ENCODE assay signal across 13 cellular contexts in genomic region chr6:150924808-150925654, GRCh38. TPM values are rescaled to one million over a fixed set of nuclear protein-coding genes. Genes with fewer than 3 reads are reported as not detected.
DNase-seq lines count a peak whose midpoint lies in the region; ATAC-seq and TF ChIP-seq lines count a peak whose summit lies in the region.
"Had no signal": no experiment of that assay in that cellular context is flagged by ENCODE, and none has a peak within 500 bp of the region (broad histone marks: within the 10 kb centered on the region; RNA-seq: fewer than 3 reads in every experiment).

No MANE protein-coding gene starts in this region.

- no peak for TF ChIP-seq EP300 in upper lobe of left lung (IDR thresholded peaks at IDR 0.05)

- TF ChIP-seq CTCF in breast epithelium (IDR thresholded peaks at IDR 0.05) (no peak), MCF 10A (IDR thresholded peaks at IDR 0.05; ENCODE audit: unreplicated experiment) (no peak), choroid plexus epithelial cell (conservative IDR thresholded peaks at IDR 0.05; ENCODE audit: low read depth, low read length) (no peak), right lobe of liver (IDR thresholded peaks at IDR 0.05) (no peak), upper lobe of left lung (IDR thresholded peaks at IDR 0.05) (no peak)

- H3K36me3 ChIP-seq in breast epithelium (no peaks in the 10 kb centered on the region), right lobe of liver (no peaks in the 10 kb centered on the region), upper lobe of left lung (peaks cover 0 to 7% (median under 1%) of the 10 kb centered on the region in 4 donors)

- TF ChIP-seq POLR2A in breast epithelium (IDR thresholded peaks at IDR 0.05) (no peak), right lobe of liver (IDR thresholded peaks at IDR 0.05) (no peak), upper lobe of left lung (IDR thresholded peaks at IDR 0.05) (no peak)

- peaks cover 79% of the 10 kb centered on the region for H3K36me3 Mint-ChIP-seq in MCF 10A (ENCODE audit: insufficient read depth, unreplicated experiment)

- no peaks in the 10 kb centered on the region for H3K27me3 Mint-ChIP-seq in MCF 10A (ENCODE audit: insufficient read depth, unreplicated experiment)

- POLR2A ChIA-PET in MCF 10A (lab: Yijun Ruan, JAX), result no interaction called here

- H3K4me1 ChIP-seq in breast epithelium (no peaks in the 10 kb centered on the region), right lobe of liver (no peaks in the 10 kb centered on the region), upper lobe of left lung (no peaks in the 10 kb centered on the region)

- H3K9me3 ChIP-seq in breast epithelium (no peaks in the 10 kb centered on the region), right lobe of liver (no peaks in the 10 kb centered on the region), upper lobe of left lung (no peaks in the 10 kb centered on the region)

- intact Hi-C loops in breast epithelium (cut with DNase I; ENCODE audit: low total_unique reads), result no loop called here
- intact Hi-C loops in MCF 10A (cut with micrococcal nuclease), result no loop called here
- intact Hi-C loops in right lobe of liver (cut with DNase I), result no loop called here

- WGBS in right lobe of liver (ENCODE audit: insufficient coverage, low coverage, low lambda C conversion rate, missing lambda C conversion rate), result 69% methylated on average over 6 of the region's 12 CpGs
- WGBS in upper lobe of left lung, 2 donors, result 71 to 78% methylated on average over 8 to 12 of the region's 12 CpGs

- ATAC-seq in right lobe of liver (peak; percentile 22 to 79 (median 74)), upper lobe of left lung (ENCODE audit: low FRiP score in 2 of 2) (peak; percentile 63 to 88), HG02970 (IDR thresholded peaks at IDR 0.05; ENCODE audit: low FRiP score, unreplicated experiment) (no peak), HG02610 (IDR thresholded peaks at IDR 0.05; ENCODE audit: unreplicated experiment) (no peak)

- no peak overlapping the region for H3K4me3 ChIP-seq in breast epithelium
- no peak overlapping the region for H3K4me3 ChIP-seq in choroid plexus epithelial cell (ENCODE audit: low read depth, low read length)
- H3K4me3 ChIP-seq in right lobe of liver, result no peak overlapping the region
- H3K4me3 ChIP-seq in upper lobe of left lung, result no peak overlapping the region
- H3K4me3 ChIP-seq: skin epidermis had no signal

- no peaks in the 10 kb centered on the region for H3K4me1 Mint-ChIP-seq in MCF 10A (ENCODE audit: insufficient read depth, unreplicated experiment)

- H3K27ac ChIP-seq in breast epithelium (peak overlapping the region; percentile 18 to 76), right lobe of liver (peak overlapping the region in 1 of 3 donors; percentile 2), upper lobe of left lung (peak overlapping the region in 1 of 4 donors; percentile 11)

- no peak for DNase-seq in breast epithelium (ENCODE audit: low spot score in 2 of 2)
- DNase-seq in MCF 10A (ENCODE audit: unreplicated experiment), result no peak
- DNase-seq in choroid plexus epithelial cell (ENCODE audit: low read depth), result peak; percentile 68
- no peak for DNase-seq in right lobe of liver
- DNase-seq in upper lobe of left lung, result no peak
- no peak for DNase-seq in activated CD4-positive, CD25-positive, alpha-beta regulatory T cell treated with anti-CD3 and anti-CD28 coated beads, Interleukin-2, amount 50 U/mL, for 72 hours
- DNase-seq: dermis blood vessel endothelial cell, NCI-H1092, NCI-H82 had no signal

- no peak overlapping the region for H3K4me3 Mint-ChIP-seq in MCF 10A (ENCODE audit: unreplicated experiment)

- no peaks in the 10 kb centered on the region for H3K27me3 ChIP-seq in breast epithelium
- H3K27me3 ChIP-seq in right lobe of liver, result no peaks in the 10 kb centered on the region
- H3K27me3 ChIP-seq in upper lobe of left lung, result no peaks in the 10 kb centered on the region

- CTCF ChIA-PET in MCF 10A (lab: Yijun Ruan, JAX), result no interaction called here

- no peaks in the 10 kb centered on the region for H3K9me3 Mint-ChIP-seq in MCF 10A (ENCODE audit: unreplicated experiment)
- H3K9me3 Mint-ChIP-seq: activated T-helper 2 cell treated with anti-CD3 and anti-CD28 coated beads, Interferon-gamma antibody, Interleukin-2, Interleukin-4, amounts not matched to agents 10 μg/mL and 5 μg/mL and 100 μg/mL, durations not matched to agents 14 hours and 24 hours and 36 hours had no signal

- no peak overlapping the region for H3K27ac Mint-ChIP-seq in MCF 10A (ENCODE audit: low read depth, unreplicated experiment)
- H3K27ac Mint-ChIP-seq: activated T-helper 2 cell treated with anti-CD3 and anti-CD28 coated beads, Interferon-gamma antibody, Interleukin-2, Interleukin-4, amounts not matched to agents 10 μg/mL and 5 μg/mL and 100 μg/mL, durations not matched to agents 14 hours and 24 hours and 36 hours had no signal

- BruUV-seq in MCF 10A (replicated peaks; lab: Mats Ljungman, UMichigan), result no TSS peak

RNA-seq across cellular contexts. Expression of gene MTHFD1L, which starts 59.5 kb away (rescaled TPM):
- 10 to 100 TPM in 2 of 3 donors, 1 to 10 TPM in 1; 3.5 to 15.1 (median 11.0) TPM for total RNA-seq in breast epithelium
- total RNA-seq in MCF 10A (2022), result 82.4 and 110 TPM in 2 replicates
- 10 to 100 TPM in 1 of 6 experiments, 1 to 10 TPM in 5; 1.7 to 11.5 (median 4.9) TPM for total RNA-seq in right lobe of liver
- total RNA-seq in upper lobe of left lung, result 10 to 100 TPM; 11.8 to 32.3 (median 19.4) TPM

Comparison
In these comparisons a context has a peak if more than half of its experiments do, and no peak if none do; other contexts are left out.
1. ATAC-seq: peak in right lobe of liver (4 of 4) and upper lobe of left lung (2 of 2); none in HG02970 (single experiment) and HG02610 (single experiment).